12 cellular contexts compared by ENCODE assay signal in genomic region chr3:120153294-120153693, GRCh38. TPM values are rescaled to one million over a fixed set of nuclear protein-coding genes. Genes with fewer than 3 reads are reported as not detected.
DNase-seq lines count a peak whose midpoint lies in the region; ATAC-seq, FAIRE-seq and TF ChIP-seq lines count a peak whose summit lies in the region.
"Had no signal": no experiment of that assay in that cellular context is flagged by ENCODE, and none has a peak within 500 bp of the region (broad histone marks: within the 10 kb centered on the region; RNA-seq: fewer than 3 reads in every experiment).

No MANE protein-coding gene starts in this region.

- TF ChIP-seq CTCF in left ventricle myocardium inferior (IDR thresholded peaks at IDR 0.05; ENCODE audit: borderline replicate concordance) (no peak), astrocyte (IDR thresholded peaks at IDR 0.05; ENCODE audit: insufficient read depth, low read depth, low read length) (no peak), keratinocyte (optimal IDR thresholded peaks at IDR 0.05 in 1 of 3, IDR thresholded peaks at IDR 0.05 in 1 of 3, conservative IDR thresholded peaks at IDR 0.05 in 1 of 3; ENCODE audit: extremely low read depth in 1 of 3, insufficient read depth in 2 of 3, low read length in 3 of 3) (no peak)

- no peaks in the 10 kb centered on the region for H3K27me3 ChIP-seq in left ventricle myocardium inferior (ENCODE audit: low read depth)
- no peaks in the 10 kb centered on the region for H3K27me3 ChIP-seq in astrocyte (ENCODE audit: insufficient read depth, low read length)
- H3K27me3 ChIP-seq in keratinocyte (ENCODE audit: control insufficient read depth, extremely low read depth, insufficient read depth, low read length): no peaks in the 10 kb centered on the region

- H3K9me3 Mint-ChIP-seq in astrocyte (ENCODE audit: unreplicated experiment): peaks cover 26% of the 10 kb centered on the region
- H3K9me3 Mint-ChIP-seq in natural killer cell treated with Interleukin-12 subunit alpha and Interleukin-12 subunit beta and Interleukin-15 and Interleukin-18, amount 100 ng/mL, for 72 hours: peaks cover 10% of the 10 kb centered on the region

- no peak overlapping the region for H3K4me3 ChIP-seq in left ventricle myocardium inferior
- no peak overlapping the region for H3K4me3 ChIP-seq in astrocyte (ENCODE audit: insufficient read depth, low read depth, low read length)
- peak overlapping the region in 1 of 3 experiments; percentile 16 for H3K4me3 ChIP-seq in keratinocyte (ENCODE audit: control insufficient read depth in 2 of 3, extremely low read depth in 1 of 3, insufficient read depth in 2 of 3, low read depth in 1 of 3, low read length in 3 of 3)

- H3K4me3 Mint-ChIP-seq in astrocyte (ENCODE audit: unreplicated experiment): no peak overlapping the region
- no peak overlapping the region for H3K4me3 Mint-ChIP-seq in natural killer cell treated with Interleukin-12 subunit alpha and Interleukin-12 subunit beta and Interleukin-15 and Interleukin-18, amount 100 ng/mL, for 72 hours
- H3K4me3 Mint-ChIP-seq: B cell had no signal

- no peak for DNase-seq in left ventricle myocardium inferior
- DNase-seq in left ventricle myocardium superior: no peak
- peak; percentile 77 for DNase-seq in astrocyte (ENCODE audit: low read depth)
- peak; percentile 84 for DNase-seq in keratinocyte (ENCODE audit: low read depth, low spot score)
- DNase-seq in activated CD4-positive, CD25-positive, alpha-beta regulatory T cell treated with anti-CD3 and anti-CD28 coated beads, Interleukin-2, amount 50 U/mL, for 72 hours: no peak
- DNase-seq in natural killer cell treated with Interleukin-12 subunit alpha and Interleukin-12 subunit beta and Interleukin-15 and Interleukin-18, amount 100 ng/mL, for 72 hours (ENCODE audit: low spot score): no peak
- DNase-seq: activated CD4-positive, alpha-beta T cell treated with anti-CD3 and anti-CD28 coated beads for 4 hours; activated gamma-delta T cell treated with Interleukin-2 at 50 U/mL for 16 hours; NCI-H446 treated with DMSO at 0.1 percent for 48 hours had no signal

- ATAC-seq in left ventricle myocardium superior (no peak), GM18858 (IDR thresholded peaks at IDR 0.05; ENCODE audit: unreplicated experiment) (no peak), GM18868 (IDR thresholded peaks at IDR 0.05; ENCODE audit: unreplicated experiment) (no peak)
- no peak for ATAC-seq in natural killer cell treated with Interleukin-12 subunit alpha and Interleukin-12 subunit beta and Interleukin-15 and Interleukin-18, amount 100 ng/mL, for 72 hours

- dilution Hi-C loops in keratinocyte (cut with MboI; ENCODE audit: extremely low pct_ligation_motif_present, low sequenced_read_pairs): no loop called here

- H3K9ac ChIP-seq in astrocyte (ENCODE audit: low read length) (no peak overlapping the region), keratinocyte (ENCODE audit: control insufficient read depth, extremely low read depth, insufficient read depth, low read length) (peak overlapping the region; percentile 70)

- H3K79me2 ChIP-seq in astrocyte (ENCODE audit: insufficient read depth, low read length): no peaks in the 10 kb centered on the region
- peaks cover 4% of the 10 kb centered on the region for H3K79me2 ChIP-seq in keratinocyte (ENCODE audit: control insufficient read depth, insufficient read depth, low read length)

- H4K20me1 ChIP-seq in astrocyte (ENCODE audit: insufficient read depth, low read length) (no peaks in the 10 kb centered on the region), keratinocyte (ENCODE audit: control insufficient read depth, extremely low read depth, insufficient read depth, low read length) (no peaks in the 10 kb centered on the region)

- H3K27ac Mint-ChIP-seq in astrocyte (ENCODE audit: unreplicated experiment): peak overlapping the region; percentile 88
- no peak overlapping the region for H3K27ac Mint-ChIP-seq in natural killer cell treated with Interleukin-12 subunit alpha and Interleukin-12 subunit beta and Interleukin-15 and Interleukin-18, amount 100 ng/mL, for 72 hours
- H3K27ac Mint-ChIP-seq: B cell had no signal

- H3K4me2 ChIP-seq in astrocyte (ENCODE audit: low read length): peak overlapping the region; percentile 51
- peak overlapping the region; percentile 78 for H3K4me2 ChIP-seq in keratinocyte (ENCODE audit: control insufficient read depth, extremely low read depth, insufficient read depth, low read depth, low read length)

- FAIRE-seq in astrocyte (lab: Jason Lieb, UNC): peak; percentile 58
- FAIRE-seq in keratinocyte (lab: Jason Lieb, UNC): peak; percentile 94

- H3K4me1 Mint-ChIP-seq in astrocyte (ENCODE audit: low read depth, unreplicated experiment): peaks cover 5% of the 10 kb centered on the region
- peaks cover 0 to 2% of the 10 kb centered on the region in 2 donors for H3K4me1 Mint-ChIP-seq in natural killer cell treated with Interleukin-12 subunit alpha and Interleukin-12 subunit beta and Interleukin-15 and Interleukin-18, amount 100 ng/mL, for 72 hours (ENCODE audit: low read depth in 2 of 2)
- H3K4me1 Mint-ChIP-seq: B cell had no signal

- intact Hi-C loops in left ventricle myocardium inferior (cut with micrococcal nuclease) (no loop called here), left ventricle myocardium superior (cut with micrococcal nuclease) (no loop called here)

- H3K9me3 ChIP-seq in left ventricle myocardium inferior (replicated peaks) (peaks cover 11% of the 10 kb centered on the region), astrocyte (ENCODE audit: insufficient read depth, low read depth, low read length) (peaks cover 2% of the 10 kb centered on the region), keratinocyte (ENCODE audit: control insufficient read depth, low read depth, low read length) (peaks cover 11% of the 10 kb centered on the region)

- H3K36me3 Mint-ChIP-seq in astrocyte (ENCODE audit: low read depth, unreplicated experiment): peaks cover 2% of the 10 kb centered on the region
- peaks cover 15% of the 10 kb centered on the region for H3K36me3 Mint-ChIP-seq in natural killer cell treated with Interleukin-12 subunit alpha and Interleukin-12 subunit beta and Interleukin-15 and Interleukin-18, amount 100 ng/mL, for 72 hours

- H3K9me1 ChIP-seq in keratinocyte (ENCODE audit: control insufficient read depth, extremely low read depth, insufficient read depth, low read length): no peaks in the 10 kb centered on the region

- H3K27ac ChIP-seq in left ventricle myocardium inferior (replicated peaks) (peak overlapping the region; percentile 14), astrocyte (ENCODE audit: low read depth, low read length) (no peak overlapping the region), keratinocyte (ENCODE audit: control insufficient read depth, insufficient read depth, low read length) (peak overlapping the region; percentile 91)

- no peaks in the 10 kb centered on the region for H3K36me3 ChIP-seq in left ventricle myocardium inferior
- H3K36me3 ChIP-seq in astrocyte (ENCODE audit: insufficient read depth, low read length): no peaks in the 10 kb centered on the region
- peaks cover 0 to 3% of the 10 kb centered on the region in 2 experiments for H3K36me3 ChIP-seq in keratinocyte (ENCODE audit: control insufficient read depth in 2 of 2, extremely low read depth in 1 of 2, insufficient read depth in 2 of 2, low read length in 2 of 2)

- peak overlapping the region; percentile 65 for H2AFZ ChIP-seq in astrocyte (ENCODE audit: low read depth, low read length)
- peak overlapping the region; percentile 53 for H2AFZ ChIP-seq in keratinocyte (ENCODE audit: control insufficient read depth, low read length)

- H3K4me1 ChIP-seq in left ventricle myocardium inferior: peaks cover 5% of the 10 kb centered on the region
- peaks cover 7% of the 10 kb centered on the region for H3K4me1 ChIP-seq in astrocyte (ENCODE audit: insufficient read depth, low read length)
- peaks cover 29% of the 10 kb centered on the region for H3K4me1 ChIP-seq in keratinocyte (ENCODE audit: control insufficient read depth, extremely low read depth, insufficient read depth, low read length)

- no peaks in the 10 kb centered on the region for H3K27me3 Mint-ChIP-seq in astrocyte (ENCODE audit: low read depth, unreplicated experiment)
- peaks cover 10 to 14% of the 10 kb centered on the region in 2 donors for H3K27me3 Mint-ChIP-seq in natural killer cell treated with Interleukin-12 subunit alpha and Interleukin-12 subunit beta and Interleukin-15 and Interleukin-18, amount 100 ng/mL, for 72 hours

RNA-seq across cellular contexts. Expression of gene GSK3B, which starts 59.0 kb away (rescaled TPM):
- 42.5 TPM for total RNA-seq in left ventricle myocardium inferior
- 45.7 TPM for total RNA-seq in left ventricle myocardium superior
- total RNA-seq in astrocyte: 68.0 and 80.6 TPM in 2 replicates
- polyA plus RNA-seq in keratinocyte: 62.0 to 73.3 TPM (median 68.5 TPM) in 3 replicates
- 10.7 TPM for polyA plus RNA-seq in keratinocyte (2011; ENCODE audit: low read depth)
- polyA plus RNA-seq in keratinocyte (2011; cell fraction: cytosol; rRNA removed): 44.5 and 70.9 TPM in 2 replicates
- 52.7 and 60.1 TPM in 2 replicates for polyA plus RNA-seq in keratinocyte (2011; cell fraction: nucleus; rRNA removed)
- polyA plus RNA-seq in keratinocyte (2012; ENCODE audit: low replicate concordance): 33.2 and 50.8 TPM in 2 replicates
- polyA minus RNA-seq in keratinocyte: 122 to 165 TPM (median 142 TPM) in 3 replicates
- 90.7 TPM for polyA minus RNA-seq in keratinocyte (2011; cell fraction: cytosol; rRNA and poly(A)+ RNA removed)
- polyA minus RNA-seq in keratinocyte (2011; cell fraction: nucleus; rRNA and poly(A)+ RNA removed): 97.9 and 213 TPM in 2 replicates
- 10 to 100 TPM; 43.9 to 44.3 TPM for total RNA-seq in natural killer cell treated with Interleukin-12 subunit alpha and Interleukin-12 subunit beta and Interleukin-15 and Interleukin-18, amount 100 ng/mL, for 72 hours

Comparison
In these comparisons a context has a peak if more than half of its experiments do, and no peak if none do; other contexts are left out.
1. DNase-seq: peak in astrocyte (single experiment) and keratinocyte (single experiment); none in left ventricle myocardium inferior (single experiment), left ventricle myocardium superior (single experiment), activated CD4-positive, CD25-positive, alpha-beta regulatory T cell treated with anti-CD3 and anti-CD28 coated beads, Interleukin-2, amount 50 U/mL, for 72 hours (single experiment) and natural killer cell treated with Interleukin-12 subunit alpha and Interleukin-12 subunit beta and Interleukin-15 and Interleukin-18, amount 100 ng/mL, for 72 hours (single experiment).